In the genomic region with DNA sequence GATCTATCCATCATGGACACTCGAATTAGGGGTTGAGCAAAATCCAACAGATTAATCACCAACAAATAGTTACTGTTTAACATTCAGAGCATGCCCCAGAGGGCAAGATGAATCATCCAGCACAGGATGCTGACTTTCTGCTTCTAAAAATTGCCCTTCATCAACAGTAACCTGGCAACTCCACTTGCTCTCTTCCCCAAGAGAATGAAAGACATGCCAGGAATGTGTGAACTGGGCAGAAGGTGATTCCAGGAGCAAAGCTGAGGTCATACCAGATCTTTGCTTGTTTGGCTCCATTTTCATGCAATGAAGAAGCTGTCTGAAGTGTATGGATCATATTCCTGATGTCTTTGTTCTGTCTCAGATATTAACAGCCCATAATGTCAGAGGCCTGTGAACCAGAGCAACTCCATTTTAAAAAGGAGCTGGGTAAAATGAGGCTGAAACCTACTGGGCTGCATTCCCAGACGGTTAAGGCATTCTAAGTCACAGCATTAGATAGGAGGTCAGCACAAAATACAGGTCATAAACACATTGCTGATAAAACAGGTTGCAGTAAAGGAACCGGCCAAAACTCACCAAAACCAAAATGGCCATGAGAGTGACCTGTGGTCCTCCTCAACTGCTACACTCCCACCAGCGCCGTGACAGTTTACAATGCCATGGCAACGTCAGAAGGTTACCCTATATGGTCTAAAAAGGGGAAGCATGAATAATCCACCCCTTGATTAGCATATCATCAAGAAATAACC, we compare ENCODE assay signal across 8 cellular contexts. TPM values are rescaled to one million over a fixed set of nuclear protein-coding genes. Genes with fewer than 3 reads are reported as not detected.
DNase-seq lines count a peak whose midpoint lies in the region; ATAC-seq lines count a peak whose summit lies in the region.

No MANE protein-coding gene starts in this region.

- peak overlapping the region; percentile 90 for H3K9ac ChIP-seq in HUES64 (ENCODE audit: low read depth, low read length)

- ATAC-seq in activated CD4-positive, CD25-positive, alpha-beta regulatory T cell treated with anti-CD3 and anti-CD28 coated beads, Interleukin-2, amount 50 U/mL, for 24 hours, result no peak
- no peak for ATAC-seq in GM18502 (IDR thresholded peaks at IDR 0.05; ENCODE audit: poor library complexity, unreplicated experiment)

- H3K27ac ChIP-seq in HUES64 (ENCODE audit: low read depth, low read length) (peak overlapping the region; percentile 95), epithelial cell of prostate (peak overlapping the region; percentile 93)

- H3K4me1 ChIP-seq in HUES64 (ENCODE audit: insufficient read depth, low read length), result peaks cover 25% of the 10 kb centered on the region

- H3K9me3 ChIP-seq in HUES64 (ENCODE audit: insufficient read depth, low read depth, low read length), result no peaks in the 10 kb centered on the region

- no peaks in the 10 kb centered on the region for H3K36me3 ChIP-seq in HUES64 (ENCODE audit: insufficient read depth, low read length)

- DNase-seq in G401 (ENCODE audit: low spot score) (peak; percentile 65), T1000 (lab: John Stamatoyannopoulos, UW) (peak; percentile 80), epithelial cell of prostate (ENCODE audit: low read depth, low spot score) (peak; percentile 86), myocyte (ENCODE audit: low read depth) (peak; percentile 94), midbrain (lab: John Stamatoyannopoulos, UW) (no peak)

- H3K27me3 ChIP-seq in HUES64 (ENCODE audit: insufficient read depth, low read length), result no peaks in the 10 kb centered on the region

- 36% methylated on average over 6 of the region's 6 CpGs for WGBS in HUES64

- peak overlapping the region; percentile 71 for H3K4me3 ChIP-seq in HUES64 (ENCODE audit: low read length)

- in situ Hi-C loops in G401 (cut with HindIII; ENCODE audit: low sequenced_read_pairs), result no loop called here

RNA-seq across cellular contexts. Expression of gene ZNF367, which starts 2.5 kb away (rescaled TPM):
- total RNA-seq in G401 (2014; rRNA removed; shearing (Covaris generic)), result 8.6 and 10.7 TPM in 2 replicates
- polyA plus RNA-seq in HUES64 (2013, experiment 1 of 2), result 6.8 TPM
- 8.6 TPM for polyA plus RNA-seq in HUES64 (2013, experiment 2 of 2)
- 1.8 and 2.2 TPM in 2 replicates for total RNA-seq in myocyte
- polyA plus RNA-seq in myocyte (2012), result 0.39 TPM

RNA-seq across cellular contexts. Expression of gene HABP4, which starts 29.3 kb away (rescaled TPM):
- 66.0 and 78.9 TPM in 2 replicates for total RNA-seq in G401 (2014; rRNA removed; shearing (Covaris generic))
- polyA plus RNA-seq in HUES64 (2013, experiment 1 of 2), result 6.7 TPM
- 10.3 TPM for polyA plus RNA-seq in HUES64 (2013, experiment 2 of 2)
- total RNA-seq in myocyte, result 25.5 and 32.7 TPM in 2 replicates
- 26.1 TPM for polyA plus RNA-seq in myocyte (2012)

RNA-seq across cellular contexts. Expression of gene SLC35D2, which starts 37.1 kb away (rescaled TPM):
- 23.3 and 25.7 TPM in 2 replicates for total RNA-seq in G401 (2014; rRNA removed; shearing (Covaris generic))
- 8.0 TPM for polyA plus RNA-seq in HUES64 (2013, experiment 1 of 2)
- 11.7 TPM for polyA plus RNA-seq in HUES64 (2013, experiment 2 of 2)
- total RNA-seq in myocyte, result 14.5 and 14.7 TPM in 2 replicates
- 8.3 TPM for polyA plus RNA-seq in myocyte (2012)
